Comparison of ENCODE assay signal across 8 cellular contexts in the genomic region with DNA sequence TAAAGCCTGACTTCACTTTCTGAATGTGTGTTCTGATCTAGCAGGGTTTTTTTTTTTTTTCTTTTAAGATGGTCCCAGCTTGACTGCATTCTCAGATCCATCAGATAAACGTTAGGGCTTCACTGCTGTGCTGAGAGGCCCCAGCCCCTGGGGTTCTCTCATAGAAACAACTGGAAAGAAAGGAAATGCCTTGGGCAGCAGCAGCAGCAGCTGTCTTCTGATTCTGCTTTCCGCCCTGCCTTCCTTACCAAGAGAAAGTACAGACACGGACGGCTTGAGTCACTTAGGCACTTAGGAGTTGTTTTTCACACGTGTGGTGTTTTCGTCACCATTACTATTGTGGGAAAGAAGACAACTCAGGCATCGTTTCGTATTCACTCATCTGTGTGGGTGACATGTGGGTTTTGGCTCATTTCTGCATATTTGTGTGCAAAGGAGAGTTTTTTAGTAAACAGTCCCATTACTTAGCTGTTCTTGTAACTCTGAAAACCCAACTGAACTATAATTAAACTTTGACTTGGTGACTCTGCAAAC.
A peak's percentile ranks its signal among the peaks of the same experiment; 100 is the strongest.
DNase-seq lines count a peak whose midpoint lies in the region; ATAC-seq and TF ChIP-seq lines count a peak whose summit lies in the region.

No MANE protein-coding gene starts in this region.

- H2AFZ ChIP-seq in trophoblast cell (ENCODE audit: insufficient read depth, low read length, poor library complexity), result no peak overlapping the region

- H3K9me3 ChIP-seq in HUES64 (ENCODE audit: insufficient read depth, low read depth, low read length) (no peaks in the 10 kb centered on the region), trophoblast cell (ENCODE audit: insufficient read depth, low read depth, low read length) (no peaks in the 10 kb centered on the region), thymus (ENCODE audit: control insufficient read depth) (no peaks in the 10 kb centered on the region)

- H2BK12ac ChIP-seq in trophoblast cell (ENCODE audit: low read length), result no peak overlapping the region

- H4K12ac ChIP-seq in trophoblast cell (ENCODE audit: low read depth, low read length), result no peak overlapping the region

- peak; percentile 78 for ATAC-seq in GM21423 (IDR thresholded peaks at IDR 0.05; ENCODE audit: unreplicated experiment)
- peak; percentile 51 to 57 for ATAC-seq in activated T-cell treated with anti-CD3 and anti-CD28 coated beads, Interleukin-2, amount 50 U/mL, for 4 hours

- H3K18ac ChIP-seq in trophoblast cell (ENCODE audit: low read length), result no peak overlapping the region

- H2BK120ac ChIP-seq in trophoblast cell (ENCODE audit: insufficient read depth, low read length, poor library complexity), result no peak overlapping the region

- H3K27me3 ChIP-seq in HUES64 (ENCODE audit: insufficient read depth, low read length) (peaks cover 32% of the 10 kb centered on the region), trophoblast cell (ENCODE audit: insufficient read depth, low read length) (no peaks in the 10 kb centered on the region), thymus (ENCODE audit: control insufficient read depth, insufficient read depth) (no peaks in the 10 kb centered on the region)

- H3K27ac ChIP-seq in HUES64 (ENCODE audit: low read depth, low read length) (peak overlapping the region; percentile 26; the same call in 1 of the 2 replicates), trophoblast cell (ENCODE audit: low read depth, low read length) (peak overlapping the region; percentile 82), thymus (ENCODE audit: low read depth) (peak overlapping the region; percentile 72)

- peaks cover 9% of the 10 kb centered on the region for H3K79me1 ChIP-seq in trophoblast cell (ENCODE audit: low read length)

- H2BK5ac ChIP-seq in trophoblast cell (ENCODE audit: low read depth, low read length, poor library complexity), result no peak overlapping the region

- peaks cover 41% of the 10 kb centered on the region for H3K4me1 ChIP-seq in HUES64 (ENCODE audit: insufficient read depth, low read length)
- peaks cover 20 to 26% of the 10 kb centered on the region in 2 experiments for H3K4me1 ChIP-seq in trophoblast cell (ENCODE audit: control insufficient read depth in 1 of 2, insufficient read depth in 2 of 2, low read length in 2 of 2)
- H3K4me1 ChIP-seq in thymus (ENCODE audit: control insufficient read depth, insufficient read depth, low read length), result peaks cover 35% of the 10 kb centered on the region

- H3K36me3 Mint-ChIP-seq in CD14-positive monocyte, result peaks cover 86 to 94% of the 10 kb centered on the region in 2 donors
- peaks cover 32% of the 10 kb centered on the region for H3K36me3 Mint-ChIP-seq in activated T-cell treated with anti-CD3 and anti-CD28 coated beads, Interleukin-2, amount 50 U/mL, for 4 hours (ENCODE audit: insufficient read depth)

- no peak overlapping the region for H3K4me3 ChIP-seq in HUES64 (ENCODE audit: low read length)
- peak overlapping the region; percentile 18 for H3K4me3 ChIP-seq in fibroblast of the aortic adventitia (ENCODE audit: low read depth, low read length)
- no peak overlapping the region for H3K4me3 ChIP-seq in trophoblast cell (ENCODE audit: low read depth, low read length)
- H3K4me3 ChIP-seq in thymus (ENCODE audit: low read length), result no peak overlapping the region

- H3K9me3 Mint-ChIP-seq in CD14-positive monocyte, result no peaks in the 10 kb centered on the region
- no peaks in the 10 kb centered on the region for H3K9me3 Mint-ChIP-seq in activated T-cell treated with anti-CD3 and anti-CD28 coated beads, Interleukin-2, amount 50 U/mL, for 4 hours

- no peak overlapping the region for H3K23ac ChIP-seq in trophoblast cell (ENCODE audit: low read length)

- 46% methylated on average over 8 of the region's 8 CpGs for WGBS in HUES64
- no CpG with 5 or more reads among the region's 8 CpGs for WGBS in trophoblast cell (ENCODE audit: extremely low coverage, insufficient coverage, insufficient read length)
- WGBS in thymus, result 4% methylated on average over 8 of the region's 8 CpGs

- no peak for DNase-seq in CD14-positive monocyte (ENCODE audit: low spot score)
- DNase-seq in activated T-cell treated with anti-CD3 and anti-CD28 coated beads, Interleukin-2, amount 50 U/mL, for 4 hours, result peak; percentile 53
- DNase-seq in fibroblast of the aortic adventitia (ENCODE audit: low read depth), result peak; percentile 99
- DNase-seq in trophoblast cell, result peak; percentile 75 to 82
- no peak for DNase-seq in germinal center (ENCODE audit: low spot score)

- peak overlapping the region; percentile 38 for H3K4me2 ChIP-seq in trophoblast cell (ENCODE audit: low read length)

- H4K91ac ChIP-seq in trophoblast cell (ENCODE audit: low read depth, low read length), result no peak overlapping the region

- no peak overlapping the region for H3K14ac ChIP-seq in trophoblast cell (ENCODE audit: low read length)

- H2AK5ac ChIP-seq in trophoblast cell (ENCODE audit: low read length), result no peak overlapping the region

- H3K27ac Mint-ChIP-seq in CD14-positive monocyte, result peak overlapping the region in 4 of 7 donors; percentile 7 to 71 (median 32)

- H3K9ac ChIP-seq in HUES64 (ENCODE audit: low read depth, low read length), result no peak overlapping the region
- no peak overlapping the region for H3K9ac ChIP-seq in trophoblast cell (ENCODE audit: low read length)

- peaks cover 15% of the 10 kb centered on the region for H3K4me1 Mint-ChIP-seq in CD14-positive monocyte
- peaks cover 67% of the 10 kb centered on the region for H3K4me1 Mint-ChIP-seq in activated T-cell treated with anti-CD3 and anti-CD28 coated beads, Interleukin-2, amount 50 U/mL, for 4 hours (ENCODE audit: low read depth)

- intact Hi-C loops in CD14-positive monocyte (cut with micrococcal nuclease), result no loop called here

- H4K8ac ChIP-seq in trophoblast cell (ENCODE audit: low read depth, low read length), result no peak overlapping the region

- no peak overlapping the region for H3K4ac ChIP-seq in trophoblast cell (ENCODE audit: low read depth, low read length)

- H3K4me3 Mint-ChIP-seq in CD14-positive monocyte, result no peak overlapping the region
- H3K4me3 Mint-ChIP-seq in activated T-cell treated with anti-CD3 and anti-CD28 coated beads, Interleukin-2, amount 50 U/mL, for 4 hours, result peak overlapping the region; percentile 71

- no peak for TF ChIP-seq CTCF in CD14-positive monocyte (IDR thresholded peaks at IDR 0.05)
- TF ChIP-seq CTCF in fibroblast of the aortic adventitia (IDR thresholded peaks at IDR 0.05; ENCODE audit: insufficient read depth, low read length), result no peak

- peaks cover 29% of the 10 kb centered on the region for H3K36me3 ChIP-seq in HUES64 (ENCODE audit: insufficient read depth, low read length)
- H3K36me3 ChIP-seq in trophoblast cell (ENCODE audit: control insufficient read depth in 1 of 2, insufficient read depth in 2 of 2, low read length in 2 of 2), result peaks cover 9 to 21% of the 10 kb centered on the region in 2 experiments
- H3K36me3 ChIP-seq in thymus (ENCODE audit: control insufficient read depth, insufficient read depth), result peaks cover 25% of the 10 kb centered on the region

- H3K79me2 ChIP-seq in trophoblast cell (ENCODE audit: control insufficient read depth, insufficient read depth, low read length, poor library complexity), result peaks cover 2% of the 10 kb centered on the region

- peaks cover 0 to 2% (median 0%) of the 10 kb centered on the region in 3 donors for H3K27me3 Mint-ChIP-seq in CD14-positive monocyte (ENCODE audit: low read depth in 3 of 3)
- H3K27me3 Mint-ChIP-seq in activated T-cell treated with anti-CD3 and anti-CD28 coated beads, Interleukin-2, amount 50 U/mL, for 4 hours (ENCODE audit: low read depth), result no peaks in the 10 kb centered on the region

Comparison
In these comparisons a context has a peak if more than half of its experiments do, and no peak if none do; other contexts are left out.
1. DNase-seq: peak in activated T-cell treated with anti-CD3 and anti-CD28 coated beads, Interleukin-2, amount 50 U/mL, for 4 hours (single experiment), fibroblast of the aortic adventitia (single experiment) and trophoblast cell (2 of 2); none in CD14-positive monocyte (single experiment) and germinal center (single experiment).
2. H3K27ac ChIP-seq: peak in every context shown above with its lines; median percentile 82 in trophoblast cell; 72 in thymus; 26 in HUES64.